ENCODE assay signal across 8 cellular contexts in genomic region chr6:10412165-10412947, GRCh38. TPM values are rescaled to one million over a fixed set of nuclear protein-coding genes. Genes with fewer than 3 reads are reported as not detected.
A peak's percentile ranks its signal among the peaks of the same experiment; 100 is the strongest.
DNase-seq lines count a peak whose midpoint lies in the region; ATAC-seq and TF ChIP-seq lines count a peak whose summit lies in the region.

No MANE protein-coding gene starts in this region.

- H3K27me3 ChIP-seq in thoracic aorta (replicated peaks; ENCODE audit: insufficient read depth) = peaks cover 48% of the 10 kb centered on the region

- no peak for TF ChIP-seq CTCF in thoracic aorta (IDR thresholded peaks at IDR 0.05)

- peak overlapping the region; percentile 91 for H3K27ac Mint-ChIP-seq in memory B cell

- DNase-seq in DMS53 (lab: John Stamatoyannopoulos, UW) (peak; percentile 50), DMS53 treated with DMSO at 0.1 percent for 48 hours (lab: John Stamatoyannopoulos, UW; ENCODE audit: unreplicated experiment) (no peak), SW 1271 (lab: John Stamatoyannopoulos, UW) (peak; percentile 71 to 84), dermis blood vessel endothelial cell (peak; percentile 44), memory B cell (ENCODE audit: low spot score in 2 of 2) (peak; percentile 35 to 37), thoracic aorta (ENCODE audit: low spot score) (no peak)
- DNase-seq in Jurkat, Clone E6-1 (ENCODE audit: low read depth, low spot score) = peak; percentile 28

- H3K4me1 Mint-ChIP-seq in memory B cell = peaks cover 14% of the 10 kb centered on the region

- H3K9me3 ChIP-seq in thoracic aorta = no peaks in the 10 kb centered on the region

- H3K4me3 Mint-ChIP-seq in memory B cell = peak overlapping the region; percentile 94

- ATAC-seq in GM21528 (IDR thresholded peaks at IDR 0.05; ENCODE audit: low FRiP score, unreplicated experiment) = peak; percentile 51
- ATAC-seq in memory B cell (ENCODE audit: low read depth) = peak; percentile 74
- peak; percentile 26 for ATAC-seq in thoracic aorta (ENCODE audit: insufficient number of reproducible peaks, low FRiP score, low read depth)

- peaks cover 15% of the 10 kb centered on the region for H3K36me3 Mint-ChIP-seq in memory B cell

- peak overlapping the region; percentile 47 for H3K4me3 ChIP-seq in Jurkat, Clone E6-1 (ENCODE audit: low read length)
- peak overlapping the region; percentile 96 for H3K4me3 ChIP-seq in thoracic aorta

- H3K27ac ChIP-seq in thoracic aorta = no peak overlapping the region

- H3K36me3 ChIP-seq in thoracic aorta = no peaks in the 10 kb centered on the region

- peaks cover 13% of the 10 kb centered on the region for H3K9me3 Mint-ChIP-seq in memory B cell

- peaks cover 37% of the 10 kb centered on the region for H3K27me3 Mint-ChIP-seq in memory B cell

- H3K4me1 ChIP-seq in thoracic aorta (ENCODE audit: control insufficient read depth in 1 of 2, low read depth in 2 of 2) = peaks cover 25 to 51% of the 10 kb centered on the region in 2 donors

RNA-seq across cellular contexts. Expression of gene TFAP2A, which starts 2.5 kb away (rescaled TPM):
- polyA plus RNA-seq in Jurkat, Clone E6-1 (2012; ENCODE audit: insufficient read depth, insufficient read length) = 2.5 TPM
- total RNA-seq in dermis blood vessel endothelial cell (under 0.01 and 0.05 TPM in 2 replicates), thoracic aorta (under 1 TPM in 1 of 2 donors, not detected in 1; 0.78 TPM)

Comparison
In these comparisons a context has a peak if more than half of its experiments do, and no peak if none do; other contexts are left out.
1. DNase-seq: peak in DMS53 (single experiment), Jurkat, Clone E6-1 (single experiment), SW 1271 (2 of 2), dermis blood vessel endothelial cell (single experiment) and memory B cell (2 of 2); none in DMS53 treated with DMSO at 0.1 percent for 48 hours (single experiment) and thoracic aorta (single experiment).
2. Peak in every context shown above with its lines, with median percentiles within 50 percentile points of each other: ATAC-seq.